6 cellular contexts compared by ENCODE assay signal in the genomic region with DNA sequence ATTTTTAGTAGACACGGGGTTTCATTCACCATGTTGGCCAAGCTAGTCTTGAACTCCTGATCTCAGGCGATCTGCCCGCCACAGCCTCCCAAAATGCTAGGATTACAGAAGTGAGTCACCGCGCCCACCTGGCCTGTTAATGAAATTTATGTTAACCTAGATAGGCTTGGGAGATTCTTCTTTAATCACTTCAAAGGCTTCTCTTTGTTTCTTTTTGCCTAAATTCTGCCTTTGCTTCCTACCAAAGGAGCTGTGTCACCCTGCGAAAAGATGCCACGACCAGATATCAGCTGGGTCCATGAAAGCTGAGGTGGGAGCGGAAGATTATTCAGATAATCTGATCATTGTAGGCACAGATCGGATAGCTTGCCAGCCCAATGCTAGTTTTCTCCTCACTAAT.
"Had no signal": no experiment of that assay in that cellular context is flagged by ENCODE, and none has a peak within 500 bp of the region (broad histone marks: within the 10 kb centered on the region; RNA-seq: fewer than 3 reads in every experiment).

No MANE protein-coding gene starts in this region.

- DNase-seq: H9, HCEC 1CT had no signal

- ATAC-seq: GM23338 had no signal

- H3K4me2 ChIP-seq: GM23338 had no signal

- FAIRE-seq: H1, H54, HTR-8/SVneo had no signal

- H2AFZ ChIP-seq: GM23338 had no signal

- H3K4me3 ChIP-seq: GM23338 had no signal
